Comparison of ENCODE assay signal across 12 cellular contexts in the genomic region with DNA sequence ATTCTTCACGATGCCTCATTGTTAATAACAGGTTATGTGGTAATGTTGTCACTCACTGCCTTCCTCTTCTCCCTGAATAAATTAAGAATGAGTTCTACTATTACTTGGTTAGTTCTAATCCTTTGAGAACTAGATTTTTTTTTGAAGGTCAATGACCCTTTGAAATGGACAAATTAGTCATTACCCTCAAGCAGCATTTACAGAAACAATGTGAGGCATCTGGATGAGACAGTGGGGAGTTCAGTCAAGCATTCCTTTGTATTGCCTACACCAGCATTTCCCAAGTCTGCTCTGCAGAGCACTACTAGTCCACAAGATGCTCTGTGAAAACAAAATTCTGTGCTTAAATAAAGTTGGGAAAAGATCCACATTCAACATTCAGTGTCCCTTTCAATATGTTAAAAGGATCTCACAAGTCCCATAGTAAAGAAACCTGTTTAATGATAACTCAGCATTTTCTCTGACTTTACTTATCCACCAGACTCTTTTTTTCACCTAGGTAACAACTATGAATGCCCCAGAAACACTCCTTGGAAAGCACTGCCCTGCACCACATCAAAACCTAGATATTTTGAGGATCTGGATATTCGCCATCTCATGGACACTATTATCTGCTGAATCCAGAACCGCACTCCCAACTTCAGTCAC.
DNase-seq lines count a peak whose midpoint lies in the region; TF ChIP-seq lines count a peak whose summit lies in the region.
"Had no signal": no experiment of that assay in that cellular context is flagged by ENCODE, and none has a peak within 500 bp of the region (broad histone marks: within the 10 kb centered on the region; RNA-seq: fewer than 3 reads in every experiment).

No MANE protein-coding gene starts in this region.

- no peaks in the 10 kb centered on the region for H3K36me3 Mint-ChIP-seq in osteocyte (ENCODE audit: unreplicated experiment)
- no peaks in the 10 kb centered on the region for H3K36me3 Mint-ChIP-seq in T-helper 2 cell treated with Interferon-gamma antibody and Interleukin-4, amounts not matched to agents 5 μg/mL and 100 μg/mL, for 36 hours (ENCODE audit: low read depth)

- TF ChIP-seq CTCF in RWPE1 (conservative IDR thresholded peaks at IDR 0.05; ENCODE audit: low read depth): no peak
- no peak for TF ChIP-seq CTCF in osteocyte (IDR thresholded peaks at IDR 0.05)
- TF ChIP-seq CTCF in lower leg skin (IDR thresholded peaks at IDR 0.05): no peak

- POLR2A ChIA-PET in RWPE1 (lab: Yijun Ruan, JAX; ENCODE audit: low non-redundant PET): no interaction called here

- DNase-seq in ELR (ENCODE audit: low read depth) (peak; percentile 89), RWPE1 (ENCODE audit: low spot score) (peak; percentile 27), fibroblast of peridontal ligament (ENCODE audit: extremely low read depth) (peak; percentile 73), osteocyte (ENCODE audit: extremely low spot score, unreplicated experiment) (no peak), lower leg skin (ENCODE audit: low spot score in 2 of 2) (no peak)
- DNase-seq in stimulated activated CD4-positive, alpha-beta T cell treated with anti-CD3 and anti-CD28 coated beads, Interleukin-15, amount 100 ng/mL, for 24 hours: no peak
- no peak for DNase-seq in T-helper 2 cell treated with Interferon-gamma antibody and Interleukin-4, amounts not matched to agents 5 μg/mL and 100 μg/mL, for 36 hours (ENCODE audit: low spot score)
- no peak for DNase-seq in stimulated activated CD4-positive, alpha-beta T cell treated with anti-CD3 and anti-CD28 coated beads, Interleukin-4, amount 100 ng/mL, for 1 hour
- DNase-seq: activated CD8-positive, alpha-beta memory T cell treated with anti-CD3 and anti-CD28 coated beads, Interleukin-2, amount 50 U/mL, for 48 hours; effector memory CD8-positive, alpha-beta T cell; NCI-H510A; Right ventricle myocardium superior had no signal

- CTCF ChIA-PET in RWPE1 (lab: Yijun Ruan, JAX): no interaction called here

- no peak for TF ChIP-seq POLR2A in lower leg skin (IDR thresholded peaks at IDR 0.05)

- WGBS in lower leg skin, 2 donors: 68 to 82% methylated on average over 3 of the region's 3 CpGs

- H3K9me3 Mint-ChIP-seq in osteocyte (ENCODE audit: unreplicated experiment): no peaks in the 10 kb centered on the region
- no peaks in the 10 kb centered on the region for H3K9me3 Mint-ChIP-seq in T-helper 2 cell treated with Interferon-gamma antibody and Interleukin-4, amounts not matched to agents 5 μg/mL and 100 μg/mL, for 36 hours

- intact Hi-C loops in lower leg skin (cut with DNase I; ENCODE audit: low total_unique reads): no loop called here

- H3K4me1 Mint-ChIP-seq in osteocyte (ENCODE audit: unreplicated experiment): peaks cover 36% of the 10 kb centered on the region
- no peaks in the 10 kb centered on the region for H3K4me1 Mint-ChIP-seq in T-helper 2 cell treated with Interferon-gamma antibody and Interleukin-4, amounts not matched to agents 5 μg/mL and 100 μg/mL, for 36 hours (ENCODE audit: low read depth)

- H3K4me3 Mint-ChIP-seq in osteocyte (ENCODE audit: unreplicated experiment): no peak overlapping the region
- H3K4me3 Mint-ChIP-seq in T-helper 2 cell treated with Interferon-gamma antibody and Interleukin-4, amounts not matched to agents 5 μg/mL and 100 μg/mL, for 36 hours: no peak overlapping the region
- H3K4me3 Mint-ChIP-seq: effector memory CD8-positive, alpha-beta T cell had no signal

- no peak overlapping the region for H3K27ac ChIP-seq in RWPE1

- peak overlapping the region; percentile 8 for H3K27ac Mint-ChIP-seq in osteocyte (ENCODE audit: unreplicated experiment)
- no peak overlapping the region for H3K27ac Mint-ChIP-seq in T-helper 2 cell treated with Interferon-gamma antibody and Interleukin-4, amounts not matched to agents 5 μg/mL and 100 μg/mL, for 36 hours
- H3K27ac Mint-ChIP-seq: effector memory CD8-positive, alpha-beta T cell had no signal

- no peak overlapping the region for H3K4me3 ChIP-seq in lower leg skin (ENCODE audit: low read depth, poor library complexity, severe bottlenecking)

- no peaks in the 10 kb centered on the region for H3K27me3 Mint-ChIP-seq in osteocyte (ENCODE audit: unreplicated experiment)
- no peaks in the 10 kb centered on the region for H3K27me3 Mint-ChIP-seq in T-helper 2 cell treated with Interferon-gamma antibody and Interleukin-4, amounts not matched to agents 5 μg/mL and 100 μg/mL, for 36 hours (ENCODE audit: low read depth)
- H3K27me3 Mint-ChIP-seq: effector memory CD8-positive, alpha-beta T cell had no signal

Comparison
In these comparisons a context has a peak if more than half of its experiments do, and no peak if none do; other contexts are left out.
1. DNase-seq: peak in ELR (single experiment), RWPE1 (single experiment) and fibroblast of peridontal ligament (single experiment); none in osteocyte (single experiment), stimulated activated CD4-positive, alpha-beta T cell treated with anti-CD3 and anti-CD28 coated beads, Interleukin-15, amount 100 ng/mL, for 24 hours (single experiment), lower leg skin (0 of 2), T-helper 2 cell treated with Interferon-gamma antibody and Interleukin-4, amounts not matched to agents 5 μg/mL and 100 μg/mL, for 36 hours (single experiment) and stimulated activated CD4-positive, alpha-beta T cell treated with anti-CD3 and anti-CD28 coated beads, Interleukin-4, amount 100 ng/mL, for 1 hour (single experiment).